ENCODE assay signal across 10 cellular contexts in genomic region chr4:99300934-99301333, GRCh38. TPM values are rescaled to one million over a fixed set of nuclear protein-coding genes. Genes with fewer than 3 reads are reported as not detected.
A peak's percentile ranks its signal among the peaks of the same experiment; 100 is the strongest.
DNase-seq lines count a peak whose midpoint lies in the region; ATAC-seq and TF ChIP-seq lines count a peak whose summit lies in the region.
"Had no signal": no experiment of that assay in that cellular context is flagged by ENCODE, and none has a peak within 500 bp of the region (broad histone marks: within the 10 kb centered on the region; RNA-seq: fewer than 3 reads in every experiment).

No MANE protein-coding gene starts in this region.

- H3K36me3 ChIP-seq in ascending aorta (no peaks in the 10 kb centered on the region), stomach (no peaks in the 10 kb centered on the region)

- H3K27ac ChIP-seq in ascending aorta: peak overlapping the region; percentile 81 to 88
- H3K27ac ChIP-seq in stomach: peak overlapping the region in 3 of 5 donors; percentile 62 to 87 (median 65)

- H3K27me3 ChIP-seq in ascending aorta (no peaks in the 10 kb centered on the region), stomach (no peaks in the 10 kb centered on the region)

- CTCF ChIA-PET in activated naive CD4-positive, alpha-beta T cell treated with anti-CD3 and anti-CD28 coated beads, Interleukin-2, amount 10 ng/mL, durations not matched to agents 7 days and 5 days (lab: Charles Lee): no interaction called here

- peaks cover 7 to 18% of the 10 kb centered on the region in 2 donors for H3K9me3 ChIP-seq in ascending aorta
- H3K9me3 ChIP-seq in stomach: no peaks in the 10 kb centered on the region

- intact Hi-C loops in ascending aorta (cut with DNase I) (loop anchor here (2.0 to 10.0 kb wide), 6 partner anchors 24 to 262 kb away; no protein-coding TSS in a partner anchor), stomach (cut with DNase I; ENCODE audit: low total_unique reads) (no loop called here)

- H3K36me3 Mint-ChIP-seq in activated naive CD4-positive, alpha-beta T cell treated with anti-CD3 and anti-CD28 coated beads, Interleukin-2, amount 10 ng/mL, durations not matched to agents 7 days and 5 days: no peaks in the 10 kb centered on the region

- ATAC-seq in HG03520 (IDR thresholded peaks at IDR 0.05; ENCODE audit: unreplicated experiment): no peak
- ATAC-seq: WTC11 had no signal

- no peaks in the 10 kb centered on the region for H3K9me3 Mint-ChIP-seq in activated naive CD4-positive, alpha-beta T cell treated with anti-CD3 and anti-CD28 coated beads, Interleukin-2, amount 10 ng/mL, durations not matched to agents 7 days and 5 days

- no peak for TF ChIP-seq CTCF in ascending aorta (IDR thresholded peaks at IDR 0.05)
- no peak for TF ChIP-seq CTCF in stomach (IDR thresholded peaks at IDR 0.05)

- H3K27me3 Mint-ChIP-seq in activated naive CD4-positive, alpha-beta T cell treated with anti-CD3 and anti-CD28 coated beads, Interleukin-2, amount 10 ng/mL, durations not matched to agents 7 days and 5 days: no peaks in the 10 kb centered on the region

- H3K4me1 ChIP-seq in ascending aorta: peaks cover 3 to 16% of the 10 kb centered on the region in 2 donors
- H3K4me1 ChIP-seq in stomach: peaks cover 0 to 11% (median 5%) of the 10 kb centered on the region in 4 donors

- DNase-seq in HS-5 (ENCODE audit: low read depth): peak; percentile 33
- peak in 1 of 2 donors; percentile 93 for DNase-seq in ascending aorta (ENCODE audit: low spot score in 2 of 2)
- peak; percentile 60 for DNase-seq in hepatic stellate cell (ENCODE audit: low spot score)
- peak; percentile 68 for DNase-seq in stomach
- DNase-seq in activated naive CD4-positive, alpha-beta T cell treated with anti-CD3 and anti-CD28 coated beads, Interleukin-2, amount 10 ng/mL, durations not matched to agents 7 days and 5 days: no peak
- DNase-seq in activated gamma-delta T cell treated with Interleukin-2 at 50 U/mL for 16 hours: no peak
- DNase-seq in activated CD4-positive, alpha-beta T cell treated with anti-CD3 and anti-CD28 coated beads for 4 hours: no peak

- H3K4me1 Mint-ChIP-seq in activated naive CD4-positive, alpha-beta T cell treated with anti-CD3 and anti-CD28 coated beads, Interleukin-2, amount 10 ng/mL, durations not matched to agents 7 days and 5 days: no peaks in the 10 kb centered on the region
- H3K4me1 Mint-ChIP-seq: WTC11 had no signal

- TF ChIP-seq POLR2A in stomach (IDR thresholded peaks at IDR 0.05): no peak

- H3K27ac Mint-ChIP-seq in activated naive CD4-positive, alpha-beta T cell treated with anti-CD3 and anti-CD28 coated beads, Interleukin-2, amount 10 ng/mL, durations not matched to agents 7 days and 5 days: no peak overlapping the region
- H3K27ac Mint-ChIP-seq: WTC11 had no signal

- WGBS in stomach, 5 donors: 21 to 38% (median 27%) methylated on average over 4 of the region's 4 CpGs

- no peak overlapping the region for H3K4me3 Mint-ChIP-seq in activated naive CD4-positive, alpha-beta T cell treated with anti-CD3 and anti-CD28 coated beads, Interleukin-2, amount 10 ng/mL, durations not matched to agents 7 days and 5 days
- H3K4me3 Mint-ChIP-seq: WTC11 had no signal

- no peak for TF ChIP-seq EP300 in stomach (IDR thresholded peaks at IDR 0.05)

- H3K4me3 ChIP-seq in ascending aorta (no peak overlapping the region), stomach (no peak overlapping the region)

RNA-seq across cellular contexts. Expression of gene ADH1A, which starts 10.1 kb away (rescaled TPM):
- total RNA-seq in ascending aorta: not detected
- total RNA-seq in stomach: not detected
- not detected for polyA plus RNA-seq in stomach
- total RNA-seq: endothelial cell of umbilical vein, WTC11 had no signal
- polyA plus RNA-seq: endothelial cell of umbilical vein had no signal

RNA-seq across cellular contexts. Expression of gene ADH1B, which starts 20.3 kb away (rescaled TPM):
- total RNA-seq in ascending aorta (650 TPM), stomach (100 to 1,000 TPM in 4 of 5 donors, 10 to 100 TPM in 1; 52.0 to 228 (median 183) TPM)
- polyA plus RNA-seq in stomach: 100 to 1,000 TPM in 2 of 3 donors, 10 to 100 TPM in 1; 69.3 to 490 (median 198) TPM
- total RNA-seq: endothelial cell of umbilical vein had no signal
- polyA plus RNA-seq: endothelial cell of umbilical vein had no signal

RNA-seq across cellular contexts. Expression of gene ADH1C, which starts 51.6 kb away (rescaled TPM):
- total RNA-seq in ascending aorta (4.6 TPM), stomach (100 to 1,000 TPM in 2 of 5 donors, 10 to 100 TPM in 2, not detected in 1; 58.5 to 427 (median 233) TPM)
- polyA plus RNA-seq in stomach: 100 to 1,000 TPM in 1 of 3 donors, 10 to 100 TPM in 2; 29.9 to 150 (median 61.3) TPM
- total RNA-seq: endothelial cell of umbilical vein had no signal
- polyA plus RNA-seq: endothelial cell of umbilical vein had no signal

Comparison
In these comparisons a context has a peak if more than half of its experiments do, and no peak if none do; other contexts are left out.
1. DNase-seq: peak in HS-5 (single experiment), hepatic stellate cell (single experiment) and stomach (single experiment); none in activated naive CD4-positive, alpha-beta T cell treated with anti-CD3 and anti-CD28 coated beads, Interleukin-2, amount 10 ng/mL, durations not matched to agents 7 days and 5 days (single experiment), activated gamma-delta T cell treated with Interleukin-2 at 50 U/mL for 16 hours (single experiment) and activated CD4-positive, alpha-beta T cell treated with anti-CD3 and anti-CD28 coated beads for 4 hours (0 of 2).